ENCODE assay signal across 10 cellular contexts in genomic region chrX:135384161-135384836, GRCh38. TPM values are rescaled to one million over a fixed set of nuclear protein-coding genes. Genes with fewer than 3 reads are reported as not detected.
DNase-seq lines count a peak whose midpoint lies in the region; ATAC-seq, FAIRE-seq and TF ChIP-seq lines count a peak whose summit lies in the region.
"Had no signal": no experiment of that assay in that cellular context is flagged by ENCODE, and none has a peak within 500 bp of the region (broad histone marks: within the 10 kb centered on the region; RNA-seq: fewer than 3 reads in every experiment).

No MANE protein-coding gene starts in this region.

- peak; percentile 41 for DNase-seq in T-helper 22 cell (ENCODE audit: low read depth)
- no peak for DNase-seq in activated naive CD4-positive, alpha-beta T cell treated with anti-CD3 and anti-CD28 coated beads, Interleukin-2, amount 50 U/mL, for 72 hours (ENCODE audit: low spot score in 2 of 2)
- DNase-seq in stimulated activated CD8-positive, alpha-beta memory T cell treated with anti-CD3 and anti-CD28 coated beads, Interleukin-12 subunit alpha, Interleukin-12 subunit beta, amount 100 ng/mL, for 1 hour (ENCODE audit: low read depth) = peak; percentile 8
- no peak for DNase-seq in osteocyte (ENCODE audit: extremely low spot score, unreplicated experiment)
- DNase-seq in mesenteric fat pad (ENCODE audit: low spot score) = no peak
- no peak for DNase-seq in GM19239 (ENCODE audit: insufficient read length, low spot score)
- DNase-seq: NCI-H345, right cardiac atrium, SJCRH30 had no signal

- no peak for TF ChIP-seq CTCF in osteocyte (IDR thresholded peaks at IDR 0.05)

- no peaks in the 10 kb centered on the region for H3K4me1 Mint-ChIP-seq in osteocyte (ENCODE audit: unreplicated experiment)

- no peak overlapping the region for H3K27ac Mint-ChIP-seq in activated naive CD4-positive, alpha-beta T cell treated with anti-CD3 and anti-CD28 coated beads, Interleukin-2, amount 50 U/mL, for 72 hours
- no peak overlapping the region for H3K27ac Mint-ChIP-seq in osteocyte (ENCODE audit: unreplicated experiment)

- peaks cover 0 to 6% of the 10 kb centered on the region in 2 donors for H3K36me3 Mint-ChIP-seq in activated naive CD4-positive, alpha-beta T cell treated with anti-CD3 and anti-CD28 coated beads, Interleukin-2, amount 50 U/mL, for 72 hours
- H3K36me3 Mint-ChIP-seq in osteocyte (ENCODE audit: unreplicated experiment) = no peaks in the 10 kb centered on the region

- H3K27me3 Mint-ChIP-seq in osteocyte (ENCODE audit: unreplicated experiment) = no peaks in the 10 kb centered on the region

- H3K9me3 Mint-ChIP-seq in activated naive CD4-positive, alpha-beta T cell treated with anti-CD3 and anti-CD28 coated beads, Interleukin-2, amount 50 U/mL, for 72 hours = no peaks in the 10 kb centered on the region
- peaks cover 17% of the 10 kb centered on the region for H3K9me3 Mint-ChIP-seq in osteocyte (ENCODE audit: unreplicated experiment)

- H3K4me3 Mint-ChIP-seq in osteocyte (ENCODE audit: unreplicated experiment) = no peak overlapping the region

- no peak for FAIRE-seq in GM19239 (lab: Jason Lieb, UNC)

- ATAC-seq in HG02885 (IDR thresholded peaks at IDR 0.05; ENCODE audit: poor library complexity, unreplicated experiment) = peak; percentile 44
- peak; percentile 75 to 91 for ATAC-seq in activated naive CD4-positive, alpha-beta T cell treated with anti-CD3 and anti-CD28 coated beads, Interleukin-2, amount 50 U/mL, for 72 hours

RNA-seq across cellular contexts. Expression of gene SMIM10L2A, which starts 37.4 kb away (rescaled TPM):
- under 1 TPM; 0.18 to 0.54 TPM for total RNA-seq in activated naive CD4-positive, alpha-beta T cell treated with anti-CD3 and anti-CD28 coated beads, Interleukin-2, amount 50 U/mL, for 72 hours
- total RNA-seq in osteocyte = 0.21 and 0.32 TPM in 2 replicates
- 0.39 TPM for total RNA-seq in mesenteric fat pad
- total RNA-seq: SJCRH30 had no signal

RNA-seq across cellular contexts. Expression of gene ZNF449, which starts 39.7 kb away (rescaled TPM):
- total RNA-seq in activated naive CD4-positive, alpha-beta T cell treated with anti-CD3 and anti-CD28 coated beads, Interleukin-2, amount 50 U/mL, for 72 hours = 1 to 10 TPM; 1.6 to 2.3 TPM
- total RNA-seq in osteocyte = 12.2 and 13.2 TPM in 2 replicates
- total RNA-seq in mesenteric fat pad = 6.9 TPM

RNA-seq across cellular contexts. Expression of gene ZNF75D, which starts 40.4 kb away (rescaled TPM):
- 1 to 10 TPM; 4.1 to 5.8 TPM for total RNA-seq in activated naive CD4-positive, alpha-beta T cell treated with anti-CD3 and anti-CD28 coated beads, Interleukin-2, amount 50 U/mL, for 72 hours
- total RNA-seq in osteocyte (7.1 and 8.3 TPM in 2 replicates), mesenteric fat pad (6.9 TPM)

Comparison
In these comparisons a context has a peak if more than half of its experiments do, and no peak if none do; other contexts are left out.
1. DNase-seq: peak in T-helper 22 cell (single experiment) and stimulated activated CD8-positive, alpha-beta memory T cell treated with anti-CD3 and anti-CD28 coated beads, Interleukin-12 subunit alpha, Interleukin-12 subunit beta, amount 100 ng/mL, for 1 hour (single experiment); none in activated naive CD4-positive, alpha-beta T cell treated with anti-CD3 and anti-CD28 coated beads, Interleukin-2, amount 50 U/mL, for 72 hours (0 of 2), osteocyte (single experiment), mesenteric fat pad (single experiment) and GM19239 (single experiment).